In the genomic region with DNA sequence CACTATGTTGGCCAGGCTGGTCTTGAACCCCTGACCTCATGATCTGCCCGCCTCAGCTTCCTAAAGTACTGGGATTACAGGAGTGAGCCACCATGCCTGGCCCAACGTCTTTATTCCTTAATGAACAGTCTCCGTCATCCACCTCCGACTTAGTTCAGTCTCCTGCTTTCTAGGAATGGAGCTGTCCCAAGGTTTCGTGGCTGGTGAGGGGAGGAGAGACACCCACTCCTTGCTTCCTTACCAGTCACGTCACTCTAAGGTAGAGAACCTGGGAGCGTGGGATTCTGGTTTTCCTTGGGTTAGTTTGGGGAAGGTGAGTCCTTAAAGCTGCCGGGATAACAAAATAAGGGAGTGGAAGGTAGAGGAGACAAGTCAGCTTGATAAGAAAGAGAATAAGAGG, we compare ENCODE assay signal across 31 cellular contexts. TPM values are rescaled to one million over a fixed set of nuclear protein-coding genes. Genes with fewer than 3 reads are reported as not detected.
A peak's percentile ranks its signal among the peaks of the same experiment; 100 is the strongest.
DNase-seq lines count a peak whose midpoint lies in the region; ATAC-seq and TF ChIP-seq lines count a peak whose summit lies in the region.
"Had no signal": no experiment of that assay in that cellular context is flagged by ENCODE, and none has a peak within 500 bp of the region (broad histone marks: within the 10 kb centered on the region; RNA-seq: fewer than 3 reads in every experiment).

No MANE protein-coding gene starts in this region.

- H3K36me3 Mint-ChIP-seq in HFFc6 (ENCODE audit: low read depth), result no peaks in the 10 kb centered on the region
- H3K36me3 Mint-ChIP-seq in T-helper 2 cell treated with Interferon-gamma antibody and Interleukin-4, amounts not matched to agents 5 μg/mL and 100 μg/mL, for 36 hours (ENCODE audit: low read depth), result no peaks in the 10 kb centered on the region

- H3K4me3 ChIP-seq in brain microvascular endothelial cell (ENCODE audit: low read depth, low read length) (no peak overlapping the region), mesodermal cell (ENCODE audit: extremely low read depth, insufficient read depth, low read length, poor library complexity, severe bottlenecking) (no peak overlapping the region), left lung (no peak overlapping the region)
- H3K4me3 ChIP-seq: A549, esophagus muscularis mucosa, lung, PC-9, spleen, testis had no signal

- 85 to 98% methylated on average over 3 to 5 of the region's 8 CpGs for WGBS in mesodermal cell (ENCODE audit: insufficient coverage in 2 of 2), 2 experiments

- no peak for TF ChIP-seq CTCF in HFFc6 (IDR thresholded peaks at IDR 0.05)
- no peak for TF ChIP-seq CTCF in brain microvascular endothelial cell (IDR thresholded peaks at IDR 0.05; ENCODE audit: low read depth, low read length, missing control alignments)
- no peak for TF ChIP-seq CTCF in left lung (IDR thresholded peaks at IDR 0.05)

- peak overlapping the region; percentile 62; the same call in 1 of the 2 replicates for H3K27ac Mint-ChIP-seq in HFFc6
- H3K27ac Mint-ChIP-seq in T-helper 2 cell treated with Interferon-gamma antibody and Interleukin-4, amounts not matched to agents 5 μg/mL and 100 μg/mL, for 36 hours, result no peak overlapping the region
- H3K27ac Mint-ChIP-seq: activated CD4-positive, alpha-beta memory T cell treated with anti-CD3 and anti-CD28 coated beads, Interleukin-2, amount 10 ng/mL, durations not matched to agents 7 days and 5 days; activated T-helper 17 cell treated with anti-CD3 and anti-CD28 coated beads, Interleukin-2, amount 50 U/mL, for 72 hours; CD4-positive, alpha-beta T cell; dendritic cell treated with granulocyte-macrophage colony-stimulating factor and Interleukin-4, amounts not matched to agents 40 ng/mL and 50 ng/mL, for 4 days; T-helper 1 cell treated with Interleukin-12 subunit alpha and Interleukin-12 subunit beta and Interleukin-4 antibody, amounts not matched to agents 30 μg/mL and 1 μg/mL, for 36 hours had no signal

- ATAC-seq in HG02885 (IDR thresholded peaks at IDR 0.05; ENCODE audit: poor library complexity, unreplicated experiment) (no peak), left lung (no peak)
- ATAC-seq: activated T-helper 17 cell treated with anti-CD3 and anti-CD28 coated beads, Interleukin-2, amount 50 U/mL, for 72 hours; HepG2; stimulated activated naive CD8-positive, alpha-beta T cell treated with anti-CD3 and anti-CD28 coated beads, Interleukin-15, Interleukin-2, amounts not matched to agents 100 U/mL and 50 U/mL, for 24 hours had no signal

- H3K4me1 Mint-ChIP-seq in HFFc6 (ENCODE audit: low read depth), result peaks cover 34% of the 10 kb centered on the region
- no peaks in the 10 kb centered on the region for H3K4me1 Mint-ChIP-seq in T-helper 2 cell treated with Interferon-gamma antibody and Interleukin-4, amounts not matched to agents 5 μg/mL and 100 μg/mL, for 36 hours (ENCODE audit: low read depth)
- H3K4me1 Mint-ChIP-seq: activated CD4-positive, alpha-beta memory T cell treated with anti-CD3 and anti-CD28 coated beads, Interleukin-2, amount 10 ng/mL, durations not matched to agents 7 days and 5 days; activated T-helper 17 cell treated with anti-CD3 and anti-CD28 coated beads, Interleukin-2, amount 50 U/mL, for 72 hours had no signal

- H3K27me3 Mint-ChIP-seq in HFFc6 (ENCODE audit: insufficient read depth), result peaks cover 1% of the 10 kb centered on the region; the same call in 1 of the 2 replicates
- H3K27me3 Mint-ChIP-seq in T-helper 2 cell treated with Interferon-gamma antibody and Interleukin-4, amounts not matched to agents 5 μg/mL and 100 μg/mL, for 36 hours (ENCODE audit: low read depth), result peaks cover under 1% of the 10 kb centered on the region
- H3K27me3 Mint-ChIP-seq: CD4-positive, alpha-beta T cell had no signal

- no peaks in the 10 kb centered on the region for H3K9me3 Mint-ChIP-seq in HFFc6
- no peaks in the 10 kb centered on the region for H3K9me3 Mint-ChIP-seq in T-helper 2 cell treated with Interferon-gamma antibody and Interleukin-4, amounts not matched to agents 5 μg/mL and 100 μg/mL, for 36 hours
- H3K9me3 Mint-ChIP-seq: activated CD4-positive, alpha-beta memory T cell treated with anti-CD3 and anti-CD28 coated beads, Interleukin-2, amount 10 ng/mL, durations not matched to agents 7 days and 5 days; activated T-helper 17 cell treated with anti-CD3 and anti-CD28 coated beads, Interleukin-2, amount 50 U/mL, for 72 hours; CD4-positive, alpha-beta T cell; dendritic cell treated with granulocyte-macrophage colony-stimulating factor and Interleukin-4, amounts not matched to agents 40 ng/mL and 50 ng/mL, for 4 days; T-helper 1 cell treated with Interleukin-12 subunit alpha and Interleukin-12 subunit beta and Interleukin-4 antibody, amounts not matched to agents 30 μg/mL and 1 μg/mL, for 36 hours had no signal

- no peak overlapping the region for H3K4me3 Mint-ChIP-seq in HFFc6
- H3K4me3 Mint-ChIP-seq in T-helper 2 cell treated with Interferon-gamma antibody and Interleukin-4, amounts not matched to agents 5 μg/mL and 100 μg/mL, for 36 hours, result no peak overlapping the region
- H3K4me3 Mint-ChIP-seq: activated CD4-positive, alpha-beta memory T cell treated with anti-CD3 and anti-CD28 coated beads, Interleukin-2, amount 10 ng/mL, durations not matched to agents 7 days and 5 days; activated T-helper 17 cell treated with anti-CD3 and anti-CD28 coated beads, Interleukin-2, amount 50 U/mL, for 72 hours; CD4-positive, alpha-beta T cell; dendritic cell treated with granulocyte-macrophage colony-stimulating factor and Interleukin-4, amounts not matched to agents 40 ng/mL and 50 ng/mL, for 4 days; T-helper 1 cell treated with Interleukin-12 subunit alpha and Interleukin-12 subunit beta and Interleukin-4 antibody, amounts not matched to agents 30 μg/mL and 1 μg/mL, for 36 hours had no signal

- in situ Hi-C loops in brain microvascular endothelial cell (cut with HindIII; ENCODE audit: low pct_ligation_motif_present, low sequenced_read_pairs), result no loop called here

- no peaks in the 10 kb centered on the region for H3K27me3 ChIP-seq in brain microvascular endothelial cell (replicated peaks)
- no peaks in the 10 kb centered on the region for H3K27me3 ChIP-seq in left lung
- H3K27me3 ChIP-seq: esophagus muscularis mucosa, testis had no signal

- no peaks in the 10 kb centered on the region for H3K9me3 ChIP-seq in mesodermal cell (ENCODE audit: control insufficient read depth, low read length)
- H3K9me3 ChIP-seq in left lung, result no peaks in the 10 kb centered on the region
- H3K9me3 ChIP-seq: A549, esophagus muscularis mucosa, spleen, testis had no signal

- H3K27ac ChIP-seq in brain microvascular endothelial cell, result peak overlapping the region; percentile 37
- H3K27ac ChIP-seq in mesodermal cell (ENCODE audit: low read depth, low read length, severe bottlenecking), result peak overlapping the region; percentile 93
- no peak overlapping the region for H3K27ac ChIP-seq in left lung
- H3K27ac ChIP-seq: A549, PC-9, spleen, testis had no signal

- H3K4me1 ChIP-seq in mesodermal cell (ENCODE audit: control insufficient read depth, insufficient read depth, low read length, poor library complexity, severe bottlenecking) (peaks cover 31% of the 10 kb centered on the region), left lung (no peaks in the 10 kb centered on the region)
- H3K4me1 ChIP-seq: A549, spleen, testis had no signal

- DNase-seq in HFFc6 (no peak), brain microvascular endothelial cell (no peak), putamen (ENCODE audit: low spot score) (peak; percentile 51), NCI-H1694 (lab: John Stamatoyannopoulos, UW) (no peak), left lung (no peak)
- DNase-seq in T-helper 2 cell treated with Interferon-gamma antibody and Interleukin-4, amounts not matched to agents 5 μg/mL and 100 μg/mL, for 36 hours (ENCODE audit: low spot score), result no peak
- DNase-seq: activated CD4-positive, alpha-beta memory T cell treated with anti-CD3 and anti-CD28 coated beads, Interleukin-2, amount 10 ng/mL, durations not matched to agents 7 days and 5 days; activated CD4-positive, alpha-beta T cell treated with anti-CD3 and anti-CD28 coated beads for 1 hour; activated CD8-positive, alpha-beta memory T cell treated with anti-CD3 and anti-CD28 coated beads, Interleukin-2, amount 50 U/mL, for 48 hours; activated naive CD4-positive, alpha-beta T cell treated with anti-CD3 and anti-CD28 coated beads, Interleukin-2, amount 50 U/mL, for 16 hours; amniotic stem cell; CD4-positive, alpha-beta T cell; Karpas-422; NCI-H1417; NCI-H2081 treated with DMSO at 0.1 percent for 48 hours; NCI-H226; NCI-H69; PC-9; spleen; stimulated activated CD4-positive, alpha-beta T cell treated with anti-CD3 and anti-CD28 coated beads, Interleukin-2, amount 100 ng/mL, for 24 hours; stimulated activated naive CD8-positive, alpha-beta T cell treated with anti-CD3 and anti-CD28 coated beads, Interleukin-15, Interleukin-2, amounts not matched to agents 100 U/mL and 50 U/mL, for 24 hours; testis had no signal

- intact Hi-C loops in left lung (cut with DNase I), result no loop called here

- no peaks in the 10 kb centered on the region for H3K36me3 ChIP-seq in brain microvascular endothelial cell (replicated peaks)
- H3K36me3 ChIP-seq in mesodermal cell (ENCODE audit: control insufficient read depth, insufficient read depth, low read length), result no peaks in the 10 kb centered on the region
- no peaks in the 10 kb centered on the region for H3K36me3 ChIP-seq in left lung
- H3K36me3 ChIP-seq: esophagus muscularis mucosa, spleen had no signal

RNA-seq across cellular contexts. Expression of a gene that starts 55.0 kb away (rescaled TPM):
- total RNA-seq in HFFc6 (2021; fragmentation: NEBNext Ultra II Directional; extraction: Animal tissue kit (Norgen Biotek cat#: 25700)), result 100 to 1,000 TPM; 199 to 243 (median 221) TPM
- polyA plus RNA-seq in mesodermal cell (2013, experiment 1 of 2), result 84.7 TPM
- polyA plus RNA-seq in mesodermal cell (2013, experiment 2 of 2), result 79.8 TPM
- total RNA-seq in left lung, result 100 to 1,000 TPM; 109 to 128 TPM

Comparison
In these comparisons a context has a peak if more than half of its experiments do, and no peak if none do; other contexts are left out.
1. H3K27ac ChIP-seq: peak in brain microvascular endothelial cell (single experiment) and mesodermal cell (single experiment); none in left lung (0 of 2).